Comparison of ENCODE assay signal across 1 cellular context in the genomic region with DNA sequence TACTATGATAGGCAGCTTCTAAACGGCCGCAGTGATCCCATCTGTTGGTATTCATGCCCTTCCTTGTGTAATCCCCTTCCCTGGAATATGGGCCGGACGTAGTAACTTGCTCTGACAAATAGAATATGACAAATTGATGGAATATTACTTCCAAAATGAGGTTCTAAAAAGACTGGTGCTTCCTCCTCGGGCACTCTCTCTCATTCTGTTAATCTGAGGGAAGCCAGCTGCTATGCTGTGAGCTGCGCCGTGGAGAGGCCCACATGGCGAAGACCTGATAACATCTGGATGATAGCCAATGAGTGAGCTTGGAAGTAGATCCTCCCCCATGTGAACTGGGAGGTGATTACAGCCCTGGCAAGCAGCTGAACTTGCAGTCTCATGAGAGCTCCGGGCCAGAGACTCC.
A peak's percentile ranks its signal among the peaks of the same experiment; 100 is the strongest.
TF ChIP-seq lines count a peak whose summit lies in the region.

No MANE protein-coding gene starts in this region.

TF ChIP-seq in HEK293, 187 proteins besides CTCF, POLR2A, EP300 and RAD21 (continued from another document):
- TF ChIP-seq, protein P1, sequence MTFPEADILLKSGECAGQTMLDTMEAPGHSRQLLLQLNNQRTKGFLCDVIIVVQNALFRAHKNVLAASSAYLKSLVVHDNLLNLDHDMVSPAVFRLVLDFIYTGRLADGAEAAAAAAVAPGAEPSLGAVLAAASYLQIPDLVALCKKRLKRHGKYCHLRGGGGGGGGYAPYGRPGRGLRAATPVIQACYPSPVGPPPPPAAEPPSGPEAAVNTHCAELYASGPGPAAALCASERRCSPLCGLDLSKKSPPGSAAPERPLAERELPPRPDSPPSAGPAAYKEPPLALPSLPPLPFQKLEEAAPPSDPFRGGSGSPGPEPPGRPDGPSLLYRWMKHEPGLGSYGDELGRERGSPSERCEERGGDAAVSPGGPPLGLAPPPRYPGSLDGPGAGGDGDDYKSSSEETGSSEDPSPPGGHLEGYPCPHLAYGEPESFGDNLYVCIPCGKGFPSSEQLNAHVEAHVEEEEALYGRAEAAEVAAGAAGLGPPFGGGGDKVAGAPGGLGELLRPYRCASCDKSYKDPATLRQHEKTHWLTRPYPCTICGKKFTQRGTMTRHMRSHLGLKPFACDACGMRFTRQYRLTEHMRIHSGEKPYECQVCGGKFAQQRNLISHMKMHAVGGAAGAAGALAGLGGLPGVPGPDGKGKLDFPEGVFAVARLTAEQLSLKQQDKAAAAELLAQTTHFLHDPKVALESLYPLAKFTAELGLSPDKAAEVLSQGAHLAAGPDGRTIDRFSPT (tag by site-specific recombination; IDR thresholded peaks at IDR 0.05) = no peak
- TF ChIP-seq ZBTB44 (tag by site-specific recombination; IDR thresholded peaks at IDR 0.05) (peak; percentile 57; the same call in 1 of the 2 replicates), ZNF354C (tag by site-specific recombination; IDR thresholded peaks at IDR 0.05; ENCODE audit: borderline replicate concordance, low read depth) (no peak), EGR2 (tag by site-specific recombination; IDR thresholded peaks at IDR 0.05; ENCODE audit: low read depth) (no peak), HOXA7 (CRISPR knock-in tag; IDR thresholded peaks at IDR 0.05; ENCODE audit: borderline replicate concordance) (no peak), ZSCAN23 (tag by site-specific recombination; IDR thresholded peaks at IDR 0.05) (no peak), ZNF138 (tag by site-specific recombination; IDR thresholded peaks at IDR 0.05; ENCODE audit: borderline replicate concordance) (no peak), ZBTB1 (tag by site-specific recombination; IDR thresholded peaks at IDR 0.05) (no peak), PRDM10 (tag by site-specific recombination; IDR thresholded peaks at IDR 0.05) (peak; percentile 56), ZNF175 (tag by site-specific recombination; IDR thresholded peaks at IDR 0.05) (no peak), ZNF488 (tag by site-specific recombination; IDR thresholded peaks at IDR 0.05) (no peak), ZBTB10 (tag by site-specific recombination; IDR thresholded peaks at IDR 0.05) (no peak), ZNF214 (tag by site-specific recombination; IDR thresholded peaks at IDR 0.05; ENCODE audit: borderline replicate concordance) (no peak), ZBTB7A (tag by site-specific recombination; IDR thresholded peaks at IDR 0.05; ENCODE audit: low read depth) (no peak), SCRT1 (tag by site-specific recombination; IDR thresholded peaks at IDR 0.05; ENCODE audit: borderline replicate concordance) (no peak), ZBTB8A (tag by site-specific recombination; IDR thresholded peaks at IDR 0.05) (no peak), ZNF112 (tag by site-specific recombination; IDR thresholded peaks at IDR 0.05) (no peak), ZBTB11 (tag by site-specific recombination; conservative IDR thresholded peaks at IDR 0.05; ENCODE audit: low read depth) (no peak), ZNF555 (tag by site-specific recombination; conservative IDR thresholded peaks at IDR 0.05) (no peak), ZNF830 (tag by site-specific recombination; IDR thresholded peaks at IDR 0.05; ENCODE audit: low read depth) (no peak)
- TF ChIP-seq, protein P2, sequence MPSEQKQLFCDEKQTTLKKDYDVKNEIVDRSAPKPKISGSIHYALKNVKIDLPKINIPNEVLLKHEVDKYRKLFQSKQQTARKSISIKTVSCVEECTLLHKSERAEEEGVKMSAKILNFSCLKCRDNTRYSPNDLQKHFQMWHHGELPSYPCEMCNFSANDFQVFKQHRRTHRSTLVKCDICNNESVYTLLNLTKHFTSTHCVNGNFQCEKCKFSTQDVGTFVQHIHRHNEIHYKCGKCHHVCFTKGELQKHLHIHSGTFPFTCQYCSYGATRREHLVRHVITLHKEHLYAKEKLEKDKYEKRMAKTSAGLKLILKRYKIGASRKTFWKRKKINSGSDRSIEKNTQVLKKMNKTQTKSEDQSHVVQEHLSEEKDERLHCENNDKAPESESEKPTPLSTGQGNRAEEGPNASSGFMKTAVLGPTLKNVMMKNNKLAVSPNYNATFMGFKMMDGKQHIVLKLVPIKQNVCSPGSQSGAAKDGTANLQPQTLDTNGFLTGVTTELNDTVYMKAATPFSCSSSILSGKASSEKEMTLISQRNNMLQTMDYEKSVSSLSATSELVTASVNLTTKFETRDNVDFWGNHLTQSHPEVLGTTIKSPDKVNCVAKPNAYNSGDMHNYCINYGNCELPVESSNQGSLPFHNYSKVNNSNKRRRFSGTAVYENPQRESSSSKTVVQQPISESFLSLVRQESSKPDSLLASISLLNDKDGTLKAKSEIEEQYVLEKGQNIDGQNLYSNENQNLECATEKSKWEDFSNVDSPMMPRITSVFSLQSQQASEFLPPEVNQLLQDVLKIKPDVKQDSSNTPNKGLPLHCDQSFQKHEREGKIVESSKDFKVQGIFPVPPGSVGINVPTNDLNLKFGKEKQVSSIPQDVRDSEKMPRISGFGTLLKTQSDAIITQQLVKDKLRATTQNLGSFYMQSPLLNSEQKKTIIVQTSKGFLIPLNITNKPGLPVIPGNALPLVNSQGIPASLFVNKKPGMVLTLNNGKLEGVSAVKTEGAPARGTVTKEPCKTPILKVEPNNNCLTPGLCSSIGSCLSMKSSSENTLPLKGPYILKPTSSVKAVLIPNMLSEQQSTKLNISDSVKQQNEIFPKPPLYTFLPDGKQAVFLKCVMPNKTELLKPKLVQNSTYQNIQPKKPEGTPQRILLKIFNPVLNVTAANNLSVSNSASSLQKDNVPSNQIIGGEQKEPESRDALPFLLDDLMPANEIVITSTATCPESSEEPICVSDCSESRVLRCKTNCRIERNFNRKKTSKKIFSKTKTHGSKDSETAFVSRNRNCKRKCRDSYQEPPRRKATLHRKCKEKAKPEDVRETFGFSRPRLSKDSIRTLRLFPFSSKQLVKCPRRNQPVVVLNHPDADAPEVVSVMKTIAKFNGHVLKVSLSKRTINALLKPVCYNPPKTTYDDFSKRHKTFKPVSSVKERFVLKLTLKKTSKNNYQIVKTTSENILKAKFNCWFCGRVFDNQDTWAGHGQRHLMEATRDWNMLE (tag by site-specific recombination; conservative IDR thresholded peaks at IDR 0.05; ENCODE audit: low read depth) = no peak
